8 cellular contexts compared by ENCODE assay signal in the genomic region with DNA sequence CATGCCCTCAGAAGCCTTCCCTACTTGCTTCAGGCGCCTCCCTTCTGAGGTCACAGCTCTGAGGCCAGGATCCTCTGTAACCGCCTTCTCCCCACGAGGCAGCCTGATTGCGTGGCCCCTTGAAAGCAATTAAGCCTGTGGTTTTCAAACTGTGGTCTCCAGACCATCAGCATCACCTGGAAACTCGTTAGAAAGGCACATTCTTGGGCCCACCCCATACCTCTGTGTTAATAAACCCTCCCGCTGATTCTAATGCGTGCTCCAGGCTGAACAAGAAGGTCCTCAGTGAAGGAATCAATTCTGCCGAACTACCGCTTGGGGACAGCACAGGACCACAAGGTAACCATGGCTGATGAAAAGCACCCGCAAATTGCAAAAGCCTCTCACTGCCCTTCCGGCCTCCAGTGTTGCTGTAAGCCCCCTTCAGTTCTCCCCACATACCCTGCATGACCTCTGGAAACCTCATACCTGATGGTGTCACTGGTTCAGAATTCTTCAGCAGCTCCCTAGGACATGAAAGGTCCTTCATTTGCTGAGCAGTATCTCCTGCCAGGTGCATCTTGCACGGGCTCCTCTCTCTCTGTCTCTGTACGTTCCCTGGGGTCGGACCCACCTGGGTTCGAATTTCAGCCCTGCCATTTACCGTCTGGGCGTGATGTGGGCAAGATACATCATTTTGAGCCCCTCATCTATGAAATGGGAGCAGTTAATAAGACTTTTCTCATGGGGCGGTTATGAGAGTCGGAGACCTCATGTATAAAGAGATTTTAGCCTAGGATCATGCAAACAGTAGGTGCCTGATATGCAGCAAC.
DNase-seq lines count a peak whose midpoint lies in the region; ATAC-seq lines count a peak whose summit lies in the region.

No MANE protein-coding gene starts in this region.

- ATAC-seq in HG02870 (IDR thresholded peaks at IDR 0.05; ENCODE audit: unreplicated experiment) (peak; percentile 56), HG03135 (IDR thresholded peaks at IDR 0.05; ENCODE audit: unreplicated experiment) (no peak)

- DNase-seq in EL (peak; percentile 85), NCI-H510A (lab: John Stamatoyannopoulos, UW) (peak; percentile 48), cerebellar cortex (ENCODE audit: low spot score) (peak; percentile 92), left kidney (ENCODE audit: low read depth, low spot score) (peak; percentile 93)
- DNase-seq in activated CD4-positive, CD25-positive, alpha-beta regulatory T cell treated with anti-CD3 and anti-CD28 coated beads, Interleukin-2, amount 50 U/mL, for 16 hours (ENCODE audit: low read depth, low spot score): peak; percentile 34
- peak; percentile 70 for DNase-seq in stimulated activated CD4-positive, alpha-beta T cell treated with anti-CD3 and anti-CD28 coated beads, Interleukin-4, amount 100 ng/mL, for 24 hours

Comparison
In these comparisons a context has a peak if more than half of its experiments do, and no peak if none do; other contexts are left out.
1. DNase-seq: peak in every context shown above with its lines; median percentile 93 in left kidney; 92 in cerebellar cortex; 85 in EL; 70 in stimulated activated CD4-positive, alpha-beta T cell treated with anti-CD3 and anti-CD28 coated beads, Interleukin-4, amount 100 ng/mL, for 24 hours; 48 in NCI-H510A; 34 in activated CD4-positive, CD25-positive, alpha-beta regulatory T cell treated with anti-CD3 and anti-CD28 coated beads, Interleukin-2, amount 50 U/mL, for 16 hours.